ENCODE assay signal across 25 cellular contexts in genomic region chr6:25606151-25606550, GRCh38. TPM values are rescaled to one million over a fixed set of nuclear protein-coding genes. Genes with fewer than 3 reads are reported as not detected.
DNase-seq lines count a peak whose midpoint lies in the region; ATAC-seq and TF ChIP-seq lines count a peak whose summit lies in the region.
"Had no signal": no experiment of that assay in that cellular context is flagged by ENCODE, and none has a peak within 500 bp of the region (broad histone marks: within the 10 kb centered on the region; RNA-seq: fewer than 3 reads in every experiment).

No MANE protein-coding gene starts in this region.

- H3K27ac ChIP-seq in GM23338 (ENCODE audit: low read depth) = no peak overlapping the region
- H3K27ac ChIP-seq: 22Rv1, SK-N-MC had no signal

- DNase-seq in DMS 273 (lab: John Stamatoyannopoulos, UW; ENCODE audit: unreplicated experiment) = peak; percentile 7
- DNase-seq in DMS 273 treated with DMSO at 0.1 percent for 48 hours (lab: John Stamatoyannopoulos, UW) = no peak
- no peak for DNase-seq in GM23338 (ENCODE audit: low spot score)
- peak; percentile 82 for DNase-seq in NCI-H2171 treated with DMSO at 0.1 percent for 48 hours (lab: John Stamatoyannopoulos, UW)
- DNase-seq in cerebellum (ENCODE audit: low spot score) = peak; percentile 12
- no peak for DNase-seq in OCI-M2 (lab: John Stamatoyannopoulos, UW; ENCODE audit: unreplicated experiment)
- DNase-seq: ACHN; AML-193; Calu3; CD8-positive, alpha-beta T cell; DMS53; GF-D8; Kasumi-1; NCI-H1417 treated with DMSO at 0.1 percent for 48 hours; NCI-H1930; NCI-H446 treated with DMSO at 0.1 percent for 48 hours; NCI-H82; PC-3 had no signal

- peaks cover 3% of the 10 kb centered on the region for H3K27me3 Mint-ChIP-seq in GM23338 (ENCODE audit: insufficient read depth, low read depth, poor library complexity)

- H3K4me3 ChIP-seq in GM23338 = no peak overlapping the region
- H3K4me3 ChIP-seq: SK-N-MC had no signal

- H3K4me1 ChIP-seq in GM23338 (ENCODE audit: insufficient read depth) = no peaks in the 10 kb centered on the region

- no peak for TF ChIP-seq CTCF in GM23338 (conservative IDR thresholded peaks at IDR 0.05; ENCODE audit: low read depth in 2 of 2)

- H3K27me3 ChIP-seq in GM23338 (ENCODE audit: insufficient read depth) = no peaks in the 10 kb centered on the region

- no peaks in the 10 kb centered on the region for H3K79me2 ChIP-seq in GM23338 (replicated peaks; ENCODE audit: insufficient read depth)

- H2AFZ ChIP-seq in GM23338 = no peak overlapping the region

- H3K4me3 Mint-ChIP-seq in GM23338 = no peak overlapping the region
- H3K4me3 Mint-ChIP-seq: CD8-positive, alpha-beta T cell; T-helper 2 cell treated with Interferon-gamma antibody and Interleukin-4, amounts not matched to agents 5 μg/mL and 100 μg/mL, for 36 hours had no signal

- H3K9me3 Mint-ChIP-seq in GM23338 = no peaks in the 10 kb centered on the region
- H3K9me3 Mint-ChIP-seq: CD8-positive, alpha-beta T cell; T-helper 2 cell treated with Interferon-gamma antibody and Interleukin-4, amounts not matched to agents 5 μg/mL and 100 μg/mL, for 36 hours had no signal

- no peak overlapping the region for H3K4me2 ChIP-seq in GM23338

- 0 out of 2 replicates have a peak overlapping the region, but pooled peaks have one; percentile 51 for H3K27ac Mint-ChIP-seq in GM23338
- H3K27ac Mint-ChIP-seq: CD8-positive, alpha-beta T cell; T-helper 2 cell treated with Interferon-gamma antibody and Interleukin-4, amounts not matched to agents 5 μg/mL and 100 μg/mL, for 36 hours had no signal

- no peaks in the 10 kb centered on the region for H3K4me1 Mint-ChIP-seq in GM23338

- ATAC-seq in GM23338 (no peak), GM19397 (IDR thresholded peaks at IDR 0.05; ENCODE audit: unreplicated experiment) (no peak), GM18867 (IDR thresholded peaks at IDR 0.05; ENCODE audit: unreplicated experiment) (no peak)
- ATAC-seq: CD8-positive, alpha-beta T cell; PC-3 had no signal

- H3K36me3 Mint-ChIP-seq in GM23338 (ENCODE audit: low read depth) = peaks cover 8% of the 10 kb centered on the region

- no peaks in the 10 kb centered on the region for H4K20me1 ChIP-seq in GM23338 (replicated peaks; ENCODE audit: insufficient read depth)

- H3K36me3 ChIP-seq in GM23338 (ENCODE audit: insufficient read depth) = no peaks in the 10 kb centered on the region; the same call in 1 of the 2 replicates

- H3F3A ChIP-seq in GM23338 (replicated peaks; ENCODE audit: low read depth) = no peaks in the 10 kb centered on the region

- H3K9me2 ChIP-seq in GM23338 (ENCODE audit: insufficient read depth) = no peaks in the 10 kb centered on the region

TF ChIP-seq in GM23338, 12 proteins besides CTCF, POLR2A, EP300 and RAD21 (continues in another document):
- TF ChIP-seq REST (IDR thresholded peaks at IDR 0.05; ENCODE audit: unreplicated experiment) (no peak), POLR2AphosphoS5 (IDR thresholded peaks at IDR 0.05; ENCODE audit: low read depth) (no peak), ZNF114 (CRISPR knock-in tag; IDR thresholded peaks at IDR 0.05) (no peak), NANOG (IDR thresholded peaks at IDR 0.05; ENCODE audit: borderline replicate concordance) (no peak), CREB1 (CRISPR knock-in tag; IDR thresholded peaks at IDR 0.05; ENCODE audit: low read depth) (no peak), EZH2phosphoT487 (IDR thresholded peaks at IDR 0.05; ENCODE audit: unreplicated experiment) (no peak), ZNF331 (CRISPR knock-in tag; IDR thresholded peaks at IDR 0.05; ENCODE audit: low read depth) (no peak), STAT1 (IDR thresholded peaks at IDR 0.05; ENCODE audit: unreplicated experiment) (no peak), JUNB (IDR thresholded peaks at IDR 0.05; ENCODE audit: unreplicated experiment) (no peak), EZH2 (IDR thresholded peaks at IDR 0.05; ENCODE audit: low read depth, unreplicated experiment) (no peak)
- TF ChIP-seq, protein P1, sequence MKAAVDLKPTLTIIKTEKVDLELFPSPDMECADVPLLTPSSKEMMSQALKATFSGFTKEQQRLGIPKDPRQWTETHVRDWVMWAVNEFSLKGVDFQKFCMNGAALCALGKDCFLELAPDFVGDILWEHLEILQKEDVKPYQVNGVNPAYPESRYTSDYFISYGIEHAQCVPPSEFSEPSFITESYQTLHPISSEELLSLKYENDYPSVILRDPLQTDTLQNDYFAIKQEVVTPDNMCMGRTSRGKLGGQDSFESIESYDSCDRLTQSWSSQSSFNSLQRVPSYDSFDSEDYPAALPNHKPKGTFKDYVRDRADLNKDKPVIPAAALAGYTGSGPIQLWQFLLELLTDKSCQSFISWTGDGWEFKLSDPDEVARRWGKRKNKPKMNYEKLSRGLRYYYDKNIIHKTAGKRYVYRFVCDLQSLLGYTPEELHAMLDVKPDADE (IDR thresholded peaks at IDR 0.05) = no peak

RNA-seq across cellular contexts. Expression of gene SCGN, which starts 45.9 kb away (rescaled TPM):
- total RNA-seq in GM23338 (2014; rRNA removed; shearing (Covaris generic)) = not detected in 2 replicates
- polyA plus RNA-seq in GM23338 (2016; fragmentation: Nextera tagmentation; extraction: Ambion mirVana) = not detected in 2 replicates
- total RNA-seq in cerebellum = 0.36 TPM
- total RNA-seq: CD8-positive, alpha-beta T cell; MCF 10A; PC-3; RPMI7951 had no signal

Comparison
In these comparisons a context has a peak if more than half of its experiments do, and no peak if none do; other contexts are left out.
1. DNase-seq: peak in DMS 273 (single experiment), NCI-H2171 treated with DMSO at 0.1 percent for 48 hours (single experiment) and cerebellum (single experiment); none in DMS 273 treated with DMSO at 0.1 percent for 48 hours (single experiment), GM23338 (single experiment) and OCI-M2 (single experiment).